ENCODE assay signal across 27 cellular contexts in genomic region chr3:36065321-36065720, GRCh38.
"Had no signal": no experiment of that assay in that cellular context is flagged by ENCODE, and none has a peak within 500 bp of the region (broad histone marks: within the 10 kb centered on the region; RNA-seq: fewer than 3 reads in every experiment).

No MANE protein-coding gene starts in this region.

- H3K4me3 ChIP-seq: hepatocyte, left ventricle myocardium inferior, lung, neural progenitor cell, skin epidermis, stomach, testis, thyroid gland, transverse colon, upper lobe of left lung, vagina had no signal

- ATAC-seq: natural killer cell; right cardiac atrium; sciatic nerve; stimulated activated naive B cell treated with anti-CD40 and anti-IgM and Interleukin-4, amounts not matched to agents 10 μg/mL and 1 μg/mL and 100 μg/mL, for 72 hours; stimulated activated naive CD8-positive, alpha-beta T cell treated with anti-CD3 and anti-CD28 coated beads, Interleukin-15, Interleukin-2, amounts not matched to agents 100 U/mL and 50 U/mL, for 24 hours had no signal

- H3K36me3 ChIP-seq: left ventricle myocardium inferior, neural progenitor cell, neutrophil, stomach, thyroid gland, transverse colon, upper lobe of left lung, vagina had no signal

- H3K27ac ChIP-seq: hepatocyte, left ventricle myocardium inferior, neural progenitor cell, neutrophil, parathyroid adenoma, skin epidermis, stomach, testis, thyroid gland, transverse colon, upper lobe of left lung, vagina had no signal

- DNase-seq: islet precursor cell; left ventricle myocardium inferior; mesendoderm; naive B cell; natural killer cell; occipital lobe; retina; right cardiac atrium; stimulated activated CD4-positive, alpha-beta T cell treated with anti-CD3 and anti-CD28 coated beads, Interleukin-12 subunit alpha, Interleukin-12 subunit beta, amount 100 ng/mL, for 4 hours; stimulated activated CD4-positive, alpha-beta T cell treated with anti-CD3 and anti-CD28 coated beads, Interleukin-15, amount 100 ng/mL, for 24 hours; stimulated activated CD4-positive, alpha-beta T cell treated with anti-CD3 and anti-CD28 coated beads, Interleukin-2, amount 100 ng/mL, for 24 hours; stimulated activated CD4-positive, alpha-beta T cell treated with anti-CD3 and anti-CD28 coated beads, Interleukin-4, amount 100 ng/mL, for 1 hour; stimulated activated naive B cell treated with anti-CD40 and anti-IgM and Interleukin-4, amounts not matched to agents 10 μg/mL and 1 μg/mL and 100 μg/mL, for 72 hours; stimulated activated naive CD8-positive, alpha-beta T cell treated with anti-CD3 and anti-CD28 coated beads, Interleukin-15, Interleukin-2, amounts not matched to agents 100 U/mL and 50 U/mL, for 24 hours; stomach; testis; thyroid gland; transverse colon; upper lobe of left lung had no signal

- H3K27me3 ChIP-seq: hepatocyte, neural progenitor cell, neutrophil, stomach, testis, thyroid gland, transverse colon, upper lobe of left lung, vagina had no signal
